ENCODE assay signal across 8 cellular contexts in the genomic region with DNA sequence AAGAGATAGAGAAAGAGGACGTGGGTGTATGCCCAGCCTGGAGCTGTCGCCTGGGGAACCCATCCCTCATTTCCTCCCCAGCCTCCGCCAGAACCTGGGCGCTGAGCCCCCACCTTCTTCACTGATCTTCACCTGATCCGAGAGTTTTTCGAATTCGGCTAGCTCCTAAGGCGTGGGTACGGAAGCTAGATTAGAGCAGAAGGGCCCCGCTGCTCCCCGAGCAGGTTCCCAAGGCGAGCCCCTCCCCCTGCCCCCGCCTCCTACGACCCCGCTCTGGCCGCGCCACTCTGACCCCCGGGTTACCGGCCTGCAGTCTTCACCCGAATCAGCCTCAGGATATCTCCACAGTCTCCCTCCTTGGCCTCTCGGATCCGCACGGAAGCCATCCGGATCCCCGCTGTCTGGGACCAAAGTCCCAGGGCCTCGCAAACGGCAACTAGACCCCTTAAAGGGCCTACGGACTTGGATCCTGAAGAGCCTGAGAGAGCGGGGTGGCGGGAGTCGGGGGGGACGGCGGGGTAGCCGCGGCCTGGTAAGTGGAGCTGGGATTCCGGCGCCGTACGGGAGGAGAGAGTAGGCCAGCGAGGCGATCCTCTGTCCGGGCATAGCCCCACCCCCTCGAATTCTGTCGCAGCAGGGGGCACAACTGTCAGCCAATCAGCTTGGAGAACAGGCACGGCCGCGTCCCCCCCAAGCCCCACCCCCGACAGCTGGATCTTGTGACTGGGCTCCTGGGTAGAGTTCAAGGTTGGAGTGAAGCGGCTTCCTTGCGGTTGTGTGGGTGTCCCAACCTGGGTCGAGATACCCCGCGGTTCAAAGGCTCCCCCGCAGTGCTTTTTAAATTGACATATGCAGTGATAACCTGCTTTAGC.
DNase-seq lines count a peak whose midpoint lies in the region; ATAC-seq lines count a peak whose summit lies in the region.

A gene (minus strand): TSS at position 572 of the 872 bp plus-strand sequence. CDS start 186 bp downstream, at position 386.

- H3K27ac ChIP-seq in cingulate gyrus (ENCODE audit: low read depth, low read length), result peak within 1 kb of the TSS; percentile 95

- peak; percentile 28 for DNase-seq in SKM-1 treated with dmso at 0.1 percent for 144 hours (lab: John Stamatoyannopoulos, UW; ENCODE audit: unreplicated experiment)
- no peak for DNase-seq in SKM-1 (lab: John Stamatoyannopoulos, UW; ENCODE audit: unreplicated experiment)
- DNase-seq in NCI-H345 (lab: John Stamatoyannopoulos, UW), result peak; percentile 90
- peak; percentile 86 to 87 for DNase-seq in activated CD4-positive, alpha-beta T cell treated with anti-CD3 and anti-CD28 coated beads for 4 hours
- peak; percentile 78 for DNase-seq in kidney glomerular epithelial cell (lab: John Stamatoyannopoulos, UW)
- DNase-seq in stimulated activated CD4-positive, alpha-beta T cell treated with anti-CD3 and anti-CD28 coated beads, Interleukin-15, amount 100 ng/mL, for 48 hours (ENCODE audit: low read depth in 2 of 2), result peak; percentile 71 to 86

- peak; percentile 62 for ATAC-seq in HG03095 (IDR thresholded peaks at IDR 0.05; ENCODE audit: unreplicated experiment)
